9 cellular contexts compared by ENCODE assay signal in the genomic region with DNA sequence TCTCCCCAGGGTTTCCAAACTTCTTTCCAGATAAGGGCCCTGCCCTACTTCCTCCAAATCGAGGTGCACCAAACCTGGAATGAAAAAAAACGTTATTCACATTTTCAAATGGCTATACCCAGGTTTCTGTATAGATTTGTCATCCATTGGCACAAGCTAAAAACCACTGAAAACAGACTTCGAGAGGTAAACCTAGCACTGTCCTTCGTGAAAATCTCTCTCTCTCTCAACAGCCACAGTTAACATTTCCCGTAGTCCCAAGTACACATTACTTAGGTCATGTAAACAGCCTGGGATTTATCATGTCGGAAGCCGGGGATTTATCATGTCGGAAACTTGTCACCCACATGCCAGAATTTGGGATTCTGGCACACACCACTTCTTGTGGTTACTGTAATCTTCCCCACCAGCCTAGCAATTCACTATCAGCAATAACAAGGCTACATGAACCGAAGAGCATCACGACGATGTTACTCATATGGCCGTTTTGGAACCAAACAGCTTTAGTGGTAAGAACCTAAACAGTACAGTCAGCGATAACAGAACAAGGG. TPM values are rescaled to one million over a fixed set of nuclear protein-coding genes. Genes with fewer than 3 reads are reported as not detected.
DNase-seq lines count a peak whose midpoint lies in the region; ATAC-seq, FAIRE-seq and TF ChIP-seq lines count a peak whose summit lies in the region.
"Had no signal": no experiment of that assay in that cellular context is flagged by ENCODE, and none has a peak within 500 bp of the region (broad histone marks: within the 10 kb centered on the region; RNA-seq: fewer than 3 reads in every experiment).

No MANE protein-coding gene starts in this region.

- peak overlapping the region; percentile 98 to 99 for H3K27ac ChIP-seq in small intestine (ENCODE audit: low read depth in 1 of 2, low read length in 1 of 2)

- DNase-seq in NCI-H82 (lab: John Stamatoyannopoulos, UW) (peak; percentile 53), NCI-H82 treated with DMSO at 0.1 percent for 48 hours (lab: John Stamatoyannopoulos, UW; ENCODE audit: unreplicated experiment) (no peak), hepatic stellate cell (ENCODE audit: low spot score) (peak; percentile 16), small intestine (peak; percentile 39), COLO668 (lab: John Stamatoyannopoulos, UW; ENCODE audit: unreplicated experiment) (no peak)

- H3K4me3 ChIP-seq in WI38 (ENCODE audit: low read depth, low read length): peak overlapping the region; percentile 97
- peak overlapping the region; percentile 67 to 79 for H3K4me3 ChIP-seq in small intestine (ENCODE audit: low read depth in 1 of 2, low read length in 2 of 2)

- WGBS in small intestine, 3 donors: 1% methylated on average over 13 of the region's 13 CpGs

- H3K9me3 ChIP-seq in small intestine (ENCODE audit: control insufficient read depth, low read depth): no peaks in the 10 kb centered on the region

- no peaks in the 10 kb centered on the region for H3K27me3 ChIP-seq in small intestine (ENCODE audit: control insufficient read depth in 2 of 2, insufficient read depth in 2 of 2, low read length in 2 of 2)

- no peak for TF ChIP-seq CTCF in WI38 (IDR thresholded peaks at IDR 0.05; ENCODE audit: low read depth, low read length)

- FAIRE-seq in small intestine (lab: Jason Lieb, UNC): no peak
- FAIRE-seq: colon had no signal

- H3K36me3 ChIP-seq in small intestine (ENCODE audit: control insufficient read depth in 2 of 2, insufficient read depth in 2 of 2, low read length in 2 of 2): peaks cover 23 to 41% of the 10 kb centered on the region in 2 donors

- ATAC-seq in HG03135 (IDR thresholded peaks at IDR 0.05; ENCODE audit: unreplicated experiment) (no peak), HG03175 (IDR thresholded peaks at IDR 0.05; ENCODE audit: unreplicated experiment) (no peak)

- peaks cover 0 to 11% of the 10 kb centered on the region in 2 donors for H3K4me1 ChIP-seq in small intestine (ENCODE audit: control insufficient read depth in 2 of 2, insufficient read depth in 1 of 2, low read depth in 1 of 2, low read length in 1 of 2)

RNA-seq across cellular contexts. Expression of gene DDX5, which starts 1.2 kb away (rescaled TPM):
- 100 to 1,000 TPM; 269 to 330 (median 312) TPM for polyA plus RNA-seq in small intestine

RNA-seq across cellular contexts. Expression of gene CEP95, which starts 1.9 kb away (rescaled TPM):
- 10 to 100 TPM; 17.1 to 54.1 (median 52.7) TPM for polyA plus RNA-seq in small intestine

RNA-seq across cellular contexts. Expression of gene POLG2, which starts 8.0 kb away (rescaled TPM):
- 1 to 10 TPM; 3.2 to 6.6 (median 5.8) TPM for polyA plus RNA-seq in small intestine

RNA-seq across cellular contexts. Expression of gene MILR1, which starts 55.9 kb away (rescaled TPM):
- polyA plus RNA-seq in small intestine: 1 to 10 TPM; 2.0 to 5.4 (median 3.8) TPM

Comparison
In these comparisons a context has a peak if more than half of its experiments do, and no peak if none do; other contexts are left out.
1. DNase-seq: peak in NCI-H82 (single experiment), hepatic stellate cell (single experiment) and small intestine (single experiment); none in NCI-H82 treated with DMSO at 0.1 percent for 48 hours (single experiment) and COLO668 (single experiment).